ENCODE assay signal across 22 cellular contexts in genomic region chr2:169620509-169620908, GRCh38. TPM values are rescaled to one million over a fixed set of nuclear protein-coding genes. Genes with fewer than 3 reads are reported as not detected.
DNase-seq lines count a peak whose midpoint lies in the region; ATAC-seq and FAIRE-seq lines count a peak whose summit lies in the region.
"Had no signal": no experiment of that assay in that cellular context is flagged by ENCODE, and none has a peak within 500 bp of the region (broad histone marks: within the 10 kb centered on the region; RNA-seq: fewer than 3 reads in every experiment).

No MANE protein-coding gene starts in this region.

- ATAC-seq in activated CD4-positive, alpha-beta T cell treated with anti-CD3 and anti-CD28 coated beads for 36 hours: no peak
- no peak for ATAC-seq in stimulated activated naive CD8-positive, alpha-beta T cell treated with anti-CD3 and anti-CD28 coated beads, Interleukin-15, amount 100 ng/mL, for 72 hours
- no peak for ATAC-seq in HG02763 (IDR thresholded peaks at IDR 0.05; ENCODE audit: unreplicated experiment)

- POLR2A ChIA-PET in activated CD4-positive, alpha-beta T cell treated with anti-CD3 and anti-CD28 coated beads for 36 hours (lab: Charles Lee): no interaction called here

- H3K36me3 Mint-ChIP-seq in activated CD4-positive, alpha-beta T cell treated with anti-CD3 and anti-CD28 coated beads for 36 hours (ENCODE audit: low read depth): peaks cover 70% of the 10 kb centered on the region
- peaks cover 77% of the 10 kb centered on the region for H3K36me3 Mint-ChIP-seq in stimulated activated naive CD8-positive, alpha-beta T cell treated with anti-CD3 and anti-CD28 coated beads, Interleukin-15, Interleukin-2, amounts not matched to agents 100 ng/mL and 50 ng/mL, for 24 hours (ENCODE audit: low read depth)

- peak; percentile 17 for FAIRE-seq in frontal cortex (lab: Jason Lieb, UNC)
- FAIRE-seq: GM12891, GM18507, H54 had no signal

- peaks cover 18% of the 10 kb centered on the region for H3K4me1 Mint-ChIP-seq in activated CD4-positive, alpha-beta T cell treated with anti-CD3 and anti-CD28 coated beads for 36 hours
- H3K4me1 Mint-ChIP-seq in stimulated activated naive CD8-positive, alpha-beta T cell treated with anti-CD3 and anti-CD28 coated beads, Interleukin-15, Interleukin-2, amounts not matched to agents 100 ng/mL and 50 ng/mL, for 24 hours (ENCODE audit: low read depth): peaks cover 20% of the 10 kb centered on the region
- peaks cover 22% of the 10 kb centered on the region for H3K4me1 Mint-ChIP-seq in stimulated activated naive CD8-positive, alpha-beta T cell treated with anti-CD3 and anti-CD28 coated beads, Interleukin-15, amount 100 ng/mL, for 72 hours
- H3K4me1 Mint-ChIP-seq: CD14-positive monocyte had no signal

- peak overlapping the region; percentile 21 for H3K27ac Mint-ChIP-seq in activated CD4-positive, alpha-beta T cell treated with anti-CD3 and anti-CD28 coated beads for 36 hours
- H3K27ac Mint-ChIP-seq in stimulated activated naive CD8-positive, alpha-beta T cell treated with anti-CD3 and anti-CD28 coated beads, Interleukin-15, Interleukin-2, amounts not matched to agents 100 ng/mL and 50 ng/mL, for 24 hours: peak overlapping the region; percentile 14
- no peak overlapping the region for H3K27ac Mint-ChIP-seq in stimulated activated naive CD8-positive, alpha-beta T cell treated with anti-CD3 and anti-CD28 coated beads, Interleukin-15, amount 100 ng/mL, for 72 hours
- H3K27ac Mint-ChIP-seq: CD4-positive, alpha-beta T cell had no signal

- no peaks in the 10 kb centered on the region for H3K27me3 Mint-ChIP-seq in activated CD4-positive, alpha-beta T cell treated with anti-CD3 and anti-CD28 coated beads for 36 hours
- H3K27me3 Mint-ChIP-seq in stimulated activated naive CD8-positive, alpha-beta T cell treated with anti-CD3 and anti-CD28 coated beads, Interleukin-15, Interleukin-2, amounts not matched to agents 100 ng/mL and 50 ng/mL, for 24 hours: no peaks in the 10 kb centered on the region
- no peaks in the 10 kb centered on the region for H3K27me3 Mint-ChIP-seq in stimulated activated naive CD8-positive, alpha-beta T cell treated with anti-CD3 and anti-CD28 coated beads, Interleukin-15, amount 100 ng/mL, for 72 hours
- H3K27me3 Mint-ChIP-seq: CD4-positive, alpha-beta T cell; CD8-positive, alpha-beta memory T cell had no signal

- CTCF ChIA-PET in activated CD4-positive, alpha-beta T cell treated with anti-CD3 and anti-CD28 coated beads for 36 hours (lab: Charles Lee): no interaction called here

- intact Hi-C loops in activated CD4-positive, alpha-beta T cell treated with anti-CD3 and anti-CD28 coated beads for 36 hours (cut with DNase I, micrococcal nuclease): no loop called here

- peaks cover 6% of the 10 kb centered on the region for H3K9me3 Mint-ChIP-seq in activated CD4-positive, alpha-beta T cell treated with anti-CD3 and anti-CD28 coated beads for 36 hours (ENCODE audit: low read depth)
- no peaks in the 10 kb centered on the region for H3K9me3 Mint-ChIP-seq in stimulated activated naive CD8-positive, alpha-beta T cell treated with anti-CD3 and anti-CD28 coated beads, Interleukin-15, Interleukin-2, amounts not matched to agents 100 ng/mL and 50 ng/mL, for 24 hours
- H3K9me3 Mint-ChIP-seq in stimulated activated naive CD8-positive, alpha-beta T cell treated with anti-CD3 and anti-CD28 coated beads, Interleukin-15, amount 100 ng/mL, for 72 hours: peaks cover 7 to 8% of the 10 kb centered on the region in 2 donors
- H3K9me3 Mint-ChIP-seq: CD4-positive, alpha-beta T cell had no signal

- no peak overlapping the region for H3K4me3 Mint-ChIP-seq in activated CD4-positive, alpha-beta T cell treated with anti-CD3 and anti-CD28 coated beads for 36 hours
- no peak overlapping the region for H3K4me3 Mint-ChIP-seq in stimulated activated naive CD8-positive, alpha-beta T cell treated with anti-CD3 and anti-CD28 coated beads, Interleukin-15, Interleukin-2, amounts not matched to agents 100 ng/mL and 50 ng/mL, for 24 hours
- no peak overlapping the region for H3K4me3 Mint-ChIP-seq in stimulated activated naive CD8-positive, alpha-beta T cell treated with anti-CD3 and anti-CD28 coated beads, Interleukin-15, amount 100 ng/mL, for 72 hours
- H3K4me3 Mint-ChIP-seq: CD14-positive monocyte; CD4-positive, alpha-beta T cell; CD8-positive, alpha-beta memory T cell; HFFc6 had no signal

- no peak for DNase-seq in activated CD4-positive, alpha-beta T cell treated with anti-CD3 and anti-CD28 coated beads for 36 hours
- no peak for DNase-seq in activated CD4-positive, alpha-beta T cell treated with anti-CD3 and anti-CD28 coated beads for 48 hours
- DNase-seq in stimulated activated naive CD8-positive, alpha-beta T cell treated with anti-CD3 and anti-CD28 coated beads, Interleukin-15, amount 100 ng/mL, for 72 hours: no peak
- no peak for DNase-seq in frontal cortex (ENCODE audit: low spot score in 2 of 2)
- no peak for DNase-seq in hypothalamus (lab: John Stamatoyannopoulos, UW)
- no peak for DNase-seq in SHP77 (lab: John Stamatoyannopoulos, UW)
- DNase-seq: ACHN; AML-193; BE2C; CD4-positive, alpha-beta T cell; CD8-positive, alpha-beta memory T cell; DMS 273 treated with DMSO at 0.1 percent for 48 hours; DMS79; GF-D8; GOT3; HFFc6 had no signal

RNA-seq across cellular contexts. Expression of gene PPIG, which starts 36.4 kb away (rescaled TPM):
- total RNA-seq in activated CD4-positive, alpha-beta T cell treated with anti-CD3 and anti-CD28 coated beads for 36 hours: 10 to 100 TPM; 57.6 to 58.6 TPM
- total RNA-seq in frontal cortex: 43.6 TPM

RNA-seq across cellular contexts. Expression of gene FASTKD1, which starts 46.8 kb away (rescaled TPM):
- 10 to 100 TPM; 29.8 to 39.7 TPM for total RNA-seq in activated CD4-positive, alpha-beta T cell treated with anti-CD3 and anti-CD28 coated beads for 36 hours
- total RNA-seq in frontal cortex: 110 TPM

Comparison
In these comparisons a context has a peak if more than half of its experiments do, and no peak if none do; other contexts are left out.
1. H3K27ac Mint-ChIP-seq: peak in activated CD4-positive, alpha-beta T cell treated with anti-CD3 and anti-CD28 coated beads for 36 hours (single experiment) and stimulated activated naive CD8-positive, alpha-beta T cell treated with anti-CD3 and anti-CD28 coated beads, Interleukin-15, Interleukin-2, amounts not matched to agents 100 ng/mL and 50 ng/mL, for 24 hours (single experiment); none in stimulated activated naive CD8-positive, alpha-beta T cell treated with anti-CD3 and anti-CD28 coated beads, Interleukin-15, amount 100 ng/mL, for 72 hours (0 of 2).